In the genomic region with DNA sequence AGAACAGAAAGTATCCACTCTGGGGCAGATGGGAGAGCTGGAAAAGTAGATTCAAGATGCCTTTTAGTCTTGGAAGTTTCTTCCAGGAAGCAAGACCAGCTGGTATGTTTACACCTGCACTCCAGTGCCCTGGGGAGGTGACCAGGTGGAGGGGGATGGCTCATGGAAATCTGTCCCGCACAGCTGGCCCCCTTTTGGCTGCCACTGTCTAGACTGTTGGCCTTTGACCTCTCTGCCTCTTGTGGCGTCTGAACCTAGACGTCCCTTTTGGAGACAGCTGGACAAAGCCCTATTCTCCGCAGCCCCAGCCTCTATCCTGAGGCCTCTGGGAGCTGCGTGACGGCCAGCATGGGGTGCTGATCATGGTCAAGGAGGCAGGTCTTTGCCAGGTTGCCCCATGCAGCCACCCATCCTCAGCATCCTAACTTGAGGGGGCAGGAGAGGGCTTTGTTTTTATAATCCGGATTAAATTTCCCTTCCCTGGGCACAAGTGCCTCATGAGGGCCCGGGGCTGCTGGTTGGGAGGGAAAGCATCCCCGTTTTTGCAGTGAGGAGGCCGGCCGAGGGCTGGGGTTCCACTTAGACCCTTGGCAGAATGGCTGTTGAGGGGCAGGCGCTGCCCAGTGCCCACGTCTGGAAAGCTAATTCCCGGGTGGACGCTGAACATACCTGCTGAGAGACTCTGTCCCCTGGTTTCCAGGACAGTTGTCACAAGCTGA, we compare ENCODE assay signal across 1 cellular context.
TF ChIP-seq lines count a peak whose summit lies in the region.

No MANE protein-coding gene starts in this region.

TF ChIP-seq in GM23338, 12 proteins besides CTCF, POLR2A, EP300 and RAD21 (continued from another document):
- TF ChIP-seq, protein P1, sequence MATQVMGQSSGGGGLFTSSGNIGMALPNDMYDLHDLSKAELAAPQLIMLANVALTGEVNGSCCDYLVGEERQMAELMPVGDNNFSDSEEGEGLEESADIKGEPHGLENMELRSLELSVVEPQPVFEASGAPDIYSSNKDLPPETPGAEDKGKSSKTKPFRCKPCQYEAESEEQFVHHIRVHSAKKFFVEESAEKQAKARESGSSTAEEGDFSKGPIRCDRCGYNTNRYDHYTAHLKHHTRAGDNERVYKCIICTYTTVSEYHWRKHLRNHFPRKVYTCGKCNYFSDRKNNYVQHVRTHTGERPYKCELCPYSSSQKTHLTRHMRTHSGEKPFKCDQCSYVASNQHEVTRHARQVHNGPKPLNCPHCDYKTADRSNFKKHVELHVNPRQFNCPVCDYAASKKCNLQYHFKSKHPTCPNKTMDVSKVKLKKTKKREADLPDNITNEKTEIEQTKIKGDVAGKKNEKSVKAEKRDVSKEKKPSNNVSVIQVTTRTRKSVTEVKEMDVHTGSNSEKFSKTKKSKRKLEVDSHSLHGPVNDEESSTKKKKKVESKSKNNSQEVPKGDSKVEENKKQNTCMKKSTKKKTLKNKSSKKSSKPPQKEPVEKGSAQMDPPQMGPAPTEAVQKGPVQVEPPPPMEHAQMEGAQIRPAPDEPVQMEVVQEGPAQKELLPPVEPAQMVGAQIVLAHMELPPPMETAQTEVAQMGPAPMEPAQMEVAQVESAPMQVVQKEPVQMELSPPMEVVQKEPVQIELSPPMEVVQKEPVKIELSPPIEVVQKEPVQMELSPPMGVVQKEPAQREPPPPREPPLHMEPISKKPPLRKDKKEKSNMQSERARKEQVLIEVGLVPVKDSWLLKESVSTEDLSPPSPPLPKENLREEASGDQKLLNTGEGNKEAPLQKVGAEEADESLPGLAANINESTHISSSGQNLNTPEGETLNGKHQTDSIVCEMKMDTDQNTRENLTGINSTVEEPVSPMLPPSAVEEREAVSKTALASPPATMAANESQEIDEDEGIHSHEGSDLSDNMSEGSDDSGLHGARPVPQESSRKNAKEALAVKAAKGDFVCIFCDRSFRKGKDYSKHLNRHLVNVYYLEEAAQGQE (IDR thresholded peaks at IDR 0.05; ENCODE audit: unreplicated experiment) = no peak
- no peak for TF ChIP-seq ZNF114 (CRISPR knock-in tag; IDR thresholded peaks at IDR 0.05)
- TF ChIP-seq EZH2 (IDR thresholded peaks at IDR 0.05; ENCODE audit: low read depth, unreplicated experiment) = no peak
- no peak for TF ChIP-seq EZH2phosphoT487 (IDR thresholded peaks at IDR 0.05; ENCODE audit: unreplicated experiment)
- TF ChIP-seq POLR2AphosphoS5 (IDR thresholded peaks at IDR 0.05; ENCODE audit: low read depth) = no peak
